ENCODE assay signal across 18 cellular contexts in genomic region chrX:39484669-39485068, GRCh38.
DNase-seq lines count a peak whose midpoint lies in the region; ATAC-seq, FAIRE-seq and TF ChIP-seq lines count a peak whose summit lies in the region.
"Had no signal": no experiment of that assay in that cellular context is flagged by ENCODE, and none has a peak within 500 bp of the region (broad histone marks: within the 10 kb centered on the region; RNA-seq: fewer than 3 reads in every experiment).

No MANE protein-coding gene starts in this region.

- DNase-seq in A172 (ENCODE audit: low spot score) (peak; percentile 14), COR-L47 (lab: John Stamatoyannopoulos, UW) (peak; percentile 34), RWPE1 (ENCODE audit: low spot score) (no peak), head of caudate nucleus (peak in 30 of 42 donors; percentile 8 to 58 (median 30)), HTR-8/SVneo (ENCODE audit: insufficient read length, low spot score) (no peak), heart left ventricle (no peak), SW 1271 (lab: John Stamatoyannopoulos, UW) (no peak)
- DNase-seq: AML-193; CD4-positive, alpha-beta memory T cell; EL; GOT3; Kasumi-1; NCI-H1436 treated with DMSO at 0.1 percent for 48 hours; NCI-H2227 treated with DMSO at 0.1 percent for 48 hours; NCI-H524 treated with DMSO at 0.1 percent for 48 hours; PC-3 had no signal

- no peak for TF ChIP-seq POLR2A in heart left ventricle (IDR thresholded peaks at IDR 0.05)

- TF ChIP-seq CTCF in RWPE1 (conservative IDR thresholded peaks at IDR 0.05; ENCODE audit: low read depth) (no peak), heart left ventricle (IDR thresholded peaks at IDR 0.05) (no peak)

- intact Hi-C loops in head of caudate nucleus (cut with DNase I), result no loop called here
- intact Hi-C loops in heart left ventricle (cut with DNase I), result loop anchor here in 1 of 10 donors (5.0 kb wide), 1 partner anchor 33 kb away; no protein-coding TSS in a partner anchor

- FAIRE-seq in HTR-8/SVneo (lab: Jason Lieb, UNC), result no peak

- H3K36me3 ChIP-seq in heart left ventricle, result no peaks in the 10 kb centered on the region

- H3K9me3 ChIP-seq in heart left ventricle, result no peaks in the 10 kb centered on the region

- ATAC-seq in heart left ventricle, result no peak
- ATAC-seq: PC-3, Right ventricle myocardium inferior, SK-N-SH treated with all-trans-retinoic acid at 6 μM for 48 hours had no signal

- H3K27ac ChIP-seq in RWPE1 (peak overlapping the region; percentile 32; the same call in 1 of the 2 replicates), heart left ventricle (no peak overlapping the region)

- H3K27me3 ChIP-seq in heart left ventricle, result peaks cover 0 to 26% (median 0%) of the 10 kb centered on the region in 9 donors

- CTCF ChIA-PET in RWPE1 (lab: Yijun Ruan, JAX), result interaction anchor here (0.5 kb wide), 1 partner anchor 457 kb away, joined by 4 read pairs; no protein-coding TSS in a partner anchor

- H3K4me3 ChIP-seq in heart left ventricle, result no peak overlapping the region

- WGBS in heart left ventricle, 4 donors, result 59 to 74% (median 65%) methylated on average over 2 of the region's 2 CpGs

- no peaks in the 10 kb centered on the region for H3K4me1 ChIP-seq in heart left ventricle

- POLR2A ChIA-PET in RWPE1 (lab: Yijun Ruan, JAX; ENCODE audit: low non-redundant PET), result no interaction called here

Comparison
In these comparisons a context has a peak if more than half of its experiments do, and no peak if none do; other contexts are left out.
1. DNase-seq: peak in A172 (single experiment), COR-L47 (single experiment) and head of caudate nucleus (30 of 42); none in RWPE1 (single experiment), HTR-8/SVneo (single experiment), heart left ventricle (0 of 5) and SW 1271 (0 of 2).